13 cellular contexts compared by ENCODE assay signal in genomic region chr9:107176701-107177100, GRCh38.
A peak's percentile ranks its signal among the peaks of the same experiment; 100 is the strongest.
DNase-seq lines count a peak whose midpoint lies in the region; ATAC-seq and TF ChIP-seq lines count a peak whose summit lies in the region.
"Had no signal": no experiment of that assay in that cellular context is flagged by ENCODE, and none has a peak within 500 bp of the region (broad histone marks: within the 10 kb centered on the region; RNA-seq: fewer than 3 reads in every experiment).

No MANE protein-coding gene starts in this region.

- H3K9me3 Mint-ChIP-seq in nephron: no peaks in the 10 kb centered on the region

- H3K4me3 ChIP-seq in ACC112 (ENCODE audit: low read depth, low read length) (no peak overlapping the region), colonic mucosa (no peak overlapping the region), body of pancreas (no peak overlapping the region)
- H3K4me3 ChIP-seq: K562, SJSA1 had no signal

- ATAC-seq in GM18498 (IDR thresholded peaks at IDR 0.05; ENCODE audit: unreplicated experiment): no peak
- ATAC-seq in body of pancreas: no peak
- ATAC-seq: K562 had no signal

- intact Hi-C loops in colonic mucosa (cut with DNase I): loop anchor here (10.0 kb wide), 2 partner anchors 168 to 532 kb away; no protein-coding TSS in a partner anchor
- intact Hi-C loops in body of pancreas (cut with DNase I): no loop called here

- H3K36me3 ChIP-seq in ACC112 (ENCODE audit: insufficient read depth, low read length) (no peaks in the 10 kb centered on the region), colonic mucosa (no peaks in the 10 kb centered on the region), body of pancreas (replicated peaks in 1 of 2; ENCODE audit: insufficient read depth in 1 of 2, low read depth in 2 of 2) (no peaks in the 10 kb centered on the region)
- H3K36me3 ChIP-seq: SJSA1 had no signal

- peaks cover 55% of the 10 kb centered on the region for H3K4me1 ChIP-seq in ACC112 (ENCODE audit: control insufficient read depth, insufficient read depth, low read length, unreplicated experiment)
- H3K4me1 ChIP-seq in colonic mucosa: no peaks in the 10 kb centered on the region
- no peaks in the 10 kb centered on the region for H3K4me1 ChIP-seq in body of pancreas
- H3K4me1 ChIP-seq: SJSA1 had no signal

- no peak for TF ChIP-seq POLR2A in body of pancreas (IDR thresholded peaks at IDR 0.05)

- no peaks in the 10 kb centered on the region for H3K79me2 ChIP-seq in ACC112 (ENCODE audit: control insufficient read depth, insufficient read depth, low read length, unreplicated experiment)

- peak overlapping the region; percentile 50 for H3K27ac ChIP-seq in ACC112 (ENCODE audit: low read depth, low read length)
- no peak overlapping the region for H3K27ac ChIP-seq in colonic mucosa
- H3K27ac ChIP-seq in body of pancreas: no peak overlapping the region
- H3K27ac ChIP-seq: SJSA1 had no signal

- 77 to 89% methylated on average over 5 of the region's 5 CpGs for WGBS in body of pancreas, 2 donors

- no peaks in the 10 kb centered on the region for H3K36me3 Mint-ChIP-seq in nephron (ENCODE audit: low read depth)

- no peak overlapping the region for H2AFZ ChIP-seq in ACC112 (ENCODE audit: low read length, unreplicated experiment)

- H3K4me1 Mint-ChIP-seq in nephron: peaks cover 41% of the 10 kb centered on the region

- H3K4me3 Mint-ChIP-seq in nephron: no peak overlapping the region

- H3K27ac Mint-ChIP-seq in nephron: peak overlapping the region; percentile 13 to 49 (median 45)

- DNase-seq in NCI-H1436 treated with DMSO at 0.1 percent for 48 hours (lab: John Stamatoyannopoulos, UW) (peak; percentile 43), colonic mucosa (peak; percentile 20), body of pancreas (no peak), epidermal melanocyte (ENCODE audit: insufficient read length, low spot score) (no peak)
- DNase-seq in stimulated activated naive CD4-positive, alpha-beta T cell treated with Interleukin-2 at 50 U/mL for 16 hours (lab: John Stamatoyannopoulos, UW): no peak
- DNase-seq: activated T-cell treated with anti-CD3 and anti-CD28 coated beads, Interleukin-2, amount 50 U/mL, for 48 hours; NCI-H510A treated with DMSO at 0.1 percent for 48 hours; occipital lobe had no signal

- H3K9me3 ChIP-seq in colonic mucosa (no peaks in the 10 kb centered on the region), body of pancreas (no peaks in the 10 kb centered on the region)
- H3K9me3 ChIP-seq: SJSA1 had no signal

- H3K27me3 ChIP-seq in ACC112 (ENCODE audit: insufficient read depth, low read length): no peaks in the 10 kb centered on the region
- no peaks in the 10 kb centered on the region for H3K27me3 ChIP-seq in colonic mucosa
- no peaks in the 10 kb centered on the region for H3K27me3 ChIP-seq in body of pancreas
- H3K27me3 ChIP-seq: SJSA1 had no signal

- TF ChIP-seq CTCF in colonic mucosa (IDR thresholded peaks at IDR 0.05) (no peak), nephron (IDR thresholded peaks at IDR 0.05; ENCODE audit: unreplicated experiment in 3 of 3) (no peak), body of pancreas (IDR thresholded peaks at IDR 0.05) (no peak)

- no peak overlapping the region for H3K9ac ChIP-seq in colonic mucosa (ENCODE audit: low read depth in 2 of 2, low read length in 2 of 2)

- H3K27me3 Mint-ChIP-seq in nephron (ENCODE audit: low read depth): no peaks in the 10 kb centered on the region

Comparison
In these comparisons a context has a peak if more than half of its experiments do, and no peak if none do; other contexts are left out.
1. DNase-seq: peak in NCI-H1436 treated with DMSO at 0.1 percent for 48 hours (single experiment) and colonic mucosa (single experiment); none in body of pancreas (0 of 4), stimulated activated naive CD4-positive, alpha-beta T cell treated with Interleukin-2 at 50 U/mL for 16 hours (single experiment) and epidermal melanocyte (single experiment).